ENCODE assay signal across 27 cellular contexts in the genomic region with DNA sequence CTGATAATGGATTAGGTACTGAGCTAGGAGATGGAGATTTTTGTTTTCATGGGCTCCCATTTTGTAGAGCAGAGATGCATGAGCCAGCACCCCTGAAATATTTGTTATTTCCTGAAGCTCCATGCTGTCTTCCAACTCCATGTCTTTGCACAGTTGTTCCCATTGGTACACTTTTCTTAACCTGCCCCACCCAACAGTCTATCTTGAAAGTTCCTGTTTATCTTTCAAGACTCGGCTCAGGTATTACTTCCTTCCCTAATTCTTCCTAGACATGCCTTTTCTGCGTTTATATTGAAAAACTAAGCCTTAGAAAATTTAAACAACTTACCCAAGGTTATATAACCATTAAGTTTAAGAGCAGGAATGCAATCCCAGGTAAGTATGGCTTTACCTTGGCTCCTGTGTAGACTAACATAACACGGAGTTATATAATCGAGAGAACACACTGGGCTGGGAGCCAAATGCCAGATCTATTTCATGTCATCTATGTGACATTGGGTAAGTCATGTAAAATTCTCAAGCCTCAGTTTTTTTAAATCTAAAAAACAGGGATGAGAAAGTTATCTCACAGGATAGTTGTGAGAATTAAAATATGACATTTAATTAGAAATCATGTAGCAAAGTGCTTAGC.
"Had no signal": no experiment of that assay in that cellular context is flagged by ENCODE, and none has a peak within 500 bp of the region (broad histone marks: within the 10 kb centered on the region; RNA-seq: fewer than 3 reads in every experiment).

No MANE protein-coding gene starts in this region.

- H3K4me1 ChIP-seq: pancreas, prostate gland, upper lobe of right lung had no signal

- FAIRE-seq: endothelial cell of umbilical vein, keratinocyte, pancreas had no signal

- H3K4me3 ChIP-seq: pancreas, prostate gland, sigmoid colon, smooth muscle cell, thoracic aorta, upper lobe of right lung had no signal

- DNase-seq: activated CD4-positive, alpha-beta memory T cell treated with anti-CD3 and anti-CD28 coated beads, Interleukin-2, amount 10 ng/mL, durations not matched to agents 7 days and 5 days; activated CD4-positive, alpha-beta T cell treated with anti-CD3 and anti-CD28 coated beads for 1 hour; activated CD4-positive, alpha-beta T cell treated with anti-CD3 and anti-CD28 coated beads, Interleukin-2, amount 10 ng/mL, durations not matched to agents 7 days and 5 days; activated CD8-positive, alpha-beta memory T cell treated with anti-CD3 and anti-CD28 coated beads, Interleukin-2, amount 50 U/mL, for 48 hours; activated gamma-delta T cell; activated naive CD4-positive, alpha-beta T cell treated with anti-CD3 and anti-CD28 coated beads, Interleukin-2, amount 50 U/mL, for 16 hours; activated T-cell treated with anti-CD3 and anti-CD28 coated beads, Interleukin-2, amount 50 U/mL, for 24 hours; amniotic stem cell; caudate nucleus; head of caudate nucleus; hippocampal formation; nephron progenitor cell; nucleus accumbens; pancreas; sigmoid colon; stimulated activated CD4-positive, alpha-beta T cell treated with anti-CD3 and anti-CD28 coated beads, Interleukin-15, amount 100 ng/mL, for 24 hours; stimulated activated CD4-positive, alpha-beta T cell treated with anti-CD3 and anti-CD28 coated beads, Interleukin-2, amount 100 ng/mL, for 24 hours; stimulated activated naive CD4-positive, alpha-beta T cell treated with Interleukin-2 at 50 U/mL for 16 hours; SW 1271; T-helper 17 cell; T1000; upper lobe of right lung had no signal

- H3K4me2 ChIP-seq: smooth muscle cell had no signal

- H3K27me3 ChIP-seq: pancreas, sigmoid colon had no signal

- ATAC-seq: pancreas, T-helper 17 cell, upper lobe of right lung had no signal

- H3K27ac ChIP-seq: pancreas, prostate gland, sigmoid colon, thoracic aorta, upper lobe of right lung had no signal

- H3K27ac Mint-ChIP-seq: activated CD4-positive, alpha-beta memory T cell treated with anti-CD3 and anti-CD28 coated beads, Interleukin-2, amount 10 ng/mL, durations not matched to agents 7 days and 5 days; activated CD4-positive, alpha-beta T cell treated with anti-CD3 and anti-CD28 coated beads, Interleukin-2, amount 10 ng/mL, durations not matched to agents 7 days and 5 days; activated T-cell treated with anti-CD3 and anti-CD28 coated beads, Interleukin-2, amount 50 U/mL, for 24 hours; nephron progenitor cell; T-helper 17 cell had no signal

- H3K4me3 Mint-ChIP-seq: activated CD4-positive, alpha-beta memory T cell treated with anti-CD3 and anti-CD28 coated beads, Interleukin-2, amount 10 ng/mL, durations not matched to agents 7 days and 5 days; activated CD4-positive, alpha-beta T cell treated with anti-CD3 and anti-CD28 coated beads, Interleukin-2, amount 10 ng/mL, durations not matched to agents 7 days and 5 days; activated T-cell treated with anti-CD3 and anti-CD28 coated beads, Interleukin-2, amount 50 U/mL, for 24 hours; nephron progenitor cell; T-helper 17 cell had no signal

- H3K4me1 Mint-ChIP-seq: activated CD4-positive, alpha-beta memory T cell treated with anti-CD3 and anti-CD28 coated beads, Interleukin-2, amount 10 ng/mL, durations not matched to agents 7 days and 5 days; T-helper 17 cell had no signal

- H3K9me3 ChIP-seq: pancreas, prostate gland, sigmoid colon, thoracic aorta, upper lobe of right lung had no signal

- H3K36me3 ChIP-seq: pancreas, prostate gland, sigmoid colon, thoracic aorta, upper lobe of right lung had no signal

- H3K9me3 Mint-ChIP-seq: activated CD4-positive, alpha-beta memory T cell treated with anti-CD3 and anti-CD28 coated beads, Interleukin-2, amount 10 ng/mL, durations not matched to agents 7 days and 5 days; activated CD4-positive, alpha-beta T cell treated with anti-CD3 and anti-CD28 coated beads, Interleukin-2, amount 10 ng/mL, durations not matched to agents 7 days and 5 days; activated T-cell treated with anti-CD3 and anti-CD28 coated beads, Interleukin-2, amount 50 U/mL, for 24 hours; nephron progenitor cell had no signal
